In genomic region chr1:40638097-40639036, GRCh38 we compare ENCODE assay signal across 1 cellular context.
TF ChIP-seq lines count a peak whose summit lies in the region.

No MANE protein-coding gene starts in this region.

TF ChIP-seq in K562, 482 proteins besides CTCF, POLR2A, EP300 and RAD21 (continued from another document and continues in another):
- TF ChIP-seq MLLT1 (IDR thresholded peaks at IDR 0.05) = no peak
- TF ChIP-seq ZNF511 (CRISPR knock-in tag; IDR thresholded peaks at IDR 0.05) = 0 out of 2 replicates have a peak, but pooled peaks have one; percentile 31
- TF ChIP-seq SP2 (IDR thresholded peaks at IDR 0.05; ENCODE audit: extremely low read depth, low read depth, low read length, poor library complexity, severe bottlenecking) = no peak
- TF ChIP-seq ATF7 (IDR thresholded peaks at IDR 0.05) = peak; percentile 40; the same call in 1 of the 2 replicates
- TF ChIP-seq SMARCA4 (IDR thresholded peaks at IDR 0.05) = peak; percentile 13; the same call in 1 of the 2 replicates
- no peak for TF ChIP-seq CGGBP1 (CRISPR knock-in tag; IDR thresholded peaks at IDR 0.05)
- TF ChIP-seq ZNF232 (CRISPR knock-in tag; IDR thresholded peaks at IDR 0.05) = 0 out of 2 replicates have a peak, but pooled peaks have one; percentile 39
- no peak for TF ChIP-seq CLOCK (CRISPR knock-in tag; IDR thresholded peaks at IDR 0.05; ENCODE audit: borderline replicate concordance)
- peak; percentile 73; the same call in 1 of the 2 replicates for TF ChIP-seq VEZF1 (CRISPR knock-in tag; IDR thresholded peaks at IDR 0.05)
- no peak for TF ChIP-seq THAP7 (CRISPR knock-in tag; IDR thresholded peaks at IDR 0.05)
- TF ChIP-seq SUPT5H (IDR thresholded peaks at IDR 0.05) = no peak
- peak; percentile 87 for TF ChIP-seq REST (CRISPR knock-in tag; IDR thresholded peaks at IDR 0.05; ENCODE audit: low read depth)
- no peak for TF ChIP-seq PHF21A (IDR thresholded peaks at IDR 0.05; ENCODE audit: borderline replicate concordance, low read depth)
- no peak for TF ChIP-seq FOXP1 (CRISPR knock-in tag; IDR thresholded peaks at IDR 0.05)
- TF ChIP-seq RBM25 (IDR thresholded peaks at IDR 0.05; ENCODE audit: low read depth, low read length, severe bottlenecking) = peak; percentile 55
- TF ChIP-seq HOXB6 (CRISPR knock-in tag; IDR thresholded peaks at IDR 0.05; ENCODE audit: borderline replicate concordance) = no peak
- no peak for TF ChIP-seq PREB (CRISPR knock-in tag; IDR thresholded peaks at IDR 0.05)
- TF ChIP-seq RFX5 (IDR thresholded peaks at IDR 0.05; ENCODE audit: low read depth, low read length) = no peak
- no peak for TF ChIP-seq RREB1 (CRISPR knock-in tag; IDR thresholded peaks at IDR 0.05)
- no peak for TF ChIP-seq CHD2 (IDR thresholded peaks at IDR 0.05; ENCODE audit: low read depth, low read length)
- no peak for TF ChIP-seq ZNF217 (CRISPR knock-in tag; IDR thresholded peaks at IDR 0.05)
- TF ChIP-seq WHSC1 (IDR thresholded peaks at IDR 0.05; ENCODE audit: low read length) = no peak
- no peak for TF ChIP-seq ASH1L (IDR thresholded peaks at IDR 0.05; ENCODE audit: borderline replicate concordance, low read depth, partially characterized antibody)
- TF ChIP-seq MAFF (IDR thresholded peaks at IDR 0.05; ENCODE audit: low read length) = peak; percentile 47; the same call in 1 of the 2 replicates
- no peak for TF ChIP-seq KHSRP (IDR thresholded peaks at IDR 0.05)
- no peak for TF ChIP-seq ZNF224 (CRISPR knock-in tag; IDR thresholded peaks at IDR 0.05)
- TF ChIP-seq MAFG (tag; conservative IDR thresholded peaks at IDR 0.05) = peak; percentile 76; the same call in 1 of the 2 replicates
- TF ChIP-seq NFIC (IDR thresholded peaks at IDR 0.05) = no peak
- TF ChIP-seq CREB3 (tag; conservative IDR thresholded peaks at IDR 0.05; ENCODE audit: low read depth) = no peak
- no peak for TF ChIP-seq SNIP1 (IDR thresholded peaks at IDR 0.05; ENCODE audit: low read depth)
- no peak for TF ChIP-seq TBP (optimal IDR thresholded peaks at IDR 0.05; ENCODE audit: low read depth, low read length)
- peak in 1 of 2 experiments; percentile 75; a peak in 1 of 4 replicates for TF ChIP-seq RCOR1 (IDR thresholded peaks at IDR 0.05; ENCODE audit: borderline replicate concordance in 1 of 2, low read depth in 2 of 2, low read length in 2 of 2)
- TF ChIP-seq PURB (CRISPR knock-in tag; IDR thresholded peaks at IDR 0.05; ENCODE audit: low read depth) = no peak
- no peak for TF ChIP-seq XRCC3 (IDR thresholded peaks at IDR 0.05)
- no peak for TF ChIP-seq PATZ1 (CRISPR knock-in tag; IDR thresholded peaks at IDR 0.05; ENCODE audit: borderline replicate concordance)
- no peak for TF ChIP-seq IFI16 (CRISPR knock-in tag; IDR thresholded peaks at IDR 0.05)
- no peak for TF ChIP-seq CTBP1 (IDR thresholded peaks at IDR 0.05; ENCODE audit: borderline replicate concordance)
- no peak for TF ChIP-seq TFAM (CRISPR knock-in tag; conservative IDR thresholded peaks at IDR 0.05)
- TF ChIP-seq MIER1 (IDR thresholded peaks at IDR 0.05; ENCODE audit: low read depth) = peak; percentile 86
- no peak for TF ChIP-seq ATF1 (CRISPR knock-in tag; IDR thresholded peaks at IDR 0.05)
- peak; percentile 38; the same call in 1 of the 2 replicates for TF ChIP-seq ATF1 (tag; IDR thresholded peaks at IDR 0.05)
